Comparison of ENCODE assay signal across 19 cellular contexts in the genomic region with DNA sequence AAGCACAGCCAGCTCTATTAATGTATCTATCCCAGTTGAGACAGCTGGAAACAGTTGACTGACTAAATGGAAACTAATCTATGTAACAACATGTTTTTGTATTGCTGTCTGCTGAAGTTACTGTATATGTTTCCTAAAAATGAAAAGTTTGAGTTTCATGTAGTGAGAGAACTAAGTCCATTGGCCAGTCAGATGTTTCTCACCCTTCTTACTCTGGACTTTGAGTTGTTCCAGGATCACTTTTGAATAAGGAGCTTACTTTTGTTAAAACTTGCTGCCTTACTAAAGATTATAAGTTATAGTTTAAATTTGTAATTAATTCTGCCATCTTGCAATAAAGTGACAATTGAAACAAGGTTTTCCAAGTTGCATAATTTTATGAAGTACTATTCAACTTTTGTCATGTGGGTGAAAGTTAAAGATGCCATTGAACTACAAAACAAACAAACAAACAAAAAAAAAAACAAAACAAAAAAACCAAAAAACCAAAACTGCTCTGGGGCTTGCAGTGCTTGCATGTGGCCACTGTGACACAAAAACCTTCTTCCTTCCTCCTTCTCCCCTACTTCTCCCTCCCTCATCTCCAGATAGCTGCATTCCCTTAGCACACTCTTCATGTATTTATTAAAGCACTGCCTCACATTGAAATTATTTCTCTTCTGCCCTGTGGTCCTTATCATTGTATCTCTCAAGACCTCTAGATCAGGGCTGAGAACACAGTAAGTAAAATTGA. TPM values are rescaled to one million over a fixed set of nuclear protein-coding genes. Genes with fewer than 3 reads are reported as not detected.
DNase-seq lines count a peak whose midpoint lies in the region; ATAC-seq, FAIRE-seq and TF ChIP-seq lines count a peak whose summit lies in the region.
"Had no signal": no experiment of that assay in that cellular context is flagged by ENCODE, and none has a peak within 500 bp of the region (broad histone marks: within the 10 kb centered on the region; RNA-seq: fewer than 3 reads in every experiment).

No MANE protein-coding gene starts in this region.

- no peaks in the 10 kb centered on the region for H3K27me3 Mint-ChIP-seq in activated CD4-positive, alpha-beta memory T cell treated with anti-CD3 and anti-CD28 coated beads for 36 hours
- H3K27me3 Mint-ChIP-seq in activated CD4-positive, alpha-beta memory T cell treated with anti-CD3 and anti-CD28 coated beads, Interleukin-2, amount 10 ng/mL, durations not matched to agents 7 days and 5 days: no peaks in the 10 kb centered on the region
- H3K27me3 Mint-ChIP-seq: activated naive CD8-positive, alpha-beta T cell; stimulated activated naive B cell treated with anti-CD40 and anti-IgM and Interleukin-4, amounts not matched to agents 10 μg/mL and 1 μg/mL and 100 μg/mL, for 72 hours had no signal

- H3K4me3 ChIP-seq in K562 (no peak overlapping the region), osteoblast (ENCODE audit: insufficient read depth, low read length) (no peak overlapping the region), gastroesophageal sphincter (no peak overlapping the region)
- H3K4me3 ChIP-seq: hepatocyte, Peyer's patch had no signal

- H3K36me3 Mint-ChIP-seq in activated CD4-positive, alpha-beta memory T cell treated with anti-CD3 and anti-CD28 coated beads for 36 hours: peaks cover 9% of the 10 kb centered on the region
- peaks cover 16% of the 10 kb centered on the region for H3K36me3 Mint-ChIP-seq in activated CD4-positive, alpha-beta memory T cell treated with anti-CD3 and anti-CD28 coated beads, Interleukin-2, amount 10 ng/mL, durations not matched to agents 7 days and 5 days (ENCODE audit: low read depth)

- intact Hi-C loops in activated CD4-positive, alpha-beta memory T cell treated with anti-CD3 and anti-CD28 coated beads for 36 hours (cut with micrococcal nuclease): no loop called here
- intact Hi-C loops in K562 (cut with micrococcal nuclease): no loop called here

- H3K27me3 ChIP-seq in K562 (ENCODE audit: control insufficient read depth in 2 of 2, insufficient read depth in 2 of 2, low read length in 2 of 2) (no peaks in the 10 kb centered on the region), osteoblast (ENCODE audit: insufficient read depth, low read length) (no peaks in the 10 kb centered on the region), gastroesophageal sphincter (no peaks in the 10 kb centered on the region)
- H3K27me3 ChIP-seq: hepatocyte, Peyer's patch had no signal

- H3K79me2 ChIP-seq in K562 (ENCODE audit: control insufficient read depth, insufficient read depth, low read length): peaks cover 16% of the 10 kb centered on the region; the same call in 2 of the 3 replicates
- peaks cover 100% of the 10 kb centered on the region for H3K79me2 ChIP-seq in osteoblast (ENCODE audit: insufficient read depth, low read length)

- H3K4me2 ChIP-seq in K562 (ENCODE audit: insufficient read depth, low read length) (no peak overlapping the region), osteoblast (ENCODE audit: insufficient read depth, low read length) (no peak overlapping the region)
- H3K4me2 ChIP-seq: hepatocyte had no signal

- TF ChIP-seq POLR2A in K562 (conservative IDR thresholded peaks at IDR 0.05) (no peak), gastroesophageal sphincter (IDR thresholded peaks at IDR 0.05) (no peak)

- no peak for TF ChIP-seq RAD21 in K562 (CRISPR knock-in tag; conservative IDR thresholded peaks at IDR 0.05 in 1 of 2, IDR thresholded peaks at IDR 0.05 in 1 of 2)

- H3K9me3 ChIP-seq in K562 (replicated peaks; ENCODE audit: control insufficient read depth, insufficient read depth, low read depth, low read length) (no peaks in the 10 kb centered on the region), osteoblast (ENCODE audit: low read depth, low read length) (no peaks in the 10 kb centered on the region), gastroesophageal sphincter (no peaks in the 10 kb centered on the region)
- H3K9me3 ChIP-seq: Peyer's patch had no signal

- H3K4me3 Mint-ChIP-seq in activated CD4-positive, alpha-beta memory T cell treated with anti-CD3 and anti-CD28 coated beads for 36 hours: no peak overlapping the region
- no peak overlapping the region for H3K4me3 Mint-ChIP-seq in activated CD4-positive, alpha-beta memory T cell treated with anti-CD3 and anti-CD28 coated beads, Interleukin-2, amount 10 ng/mL, durations not matched to agents 7 days and 5 days
- H3K4me3 Mint-ChIP-seq: activated naive CD8-positive, alpha-beta T cell; stimulated activated naive B cell treated with anti-CD40 and anti-IgM and Interleukin-4, amounts not matched to agents 10 μg/mL and 1 μg/mL and 100 μg/mL, for 72 hours had no signal

- H3K9me3 Mint-ChIP-seq in activated CD4-positive, alpha-beta memory T cell treated with anti-CD3 and anti-CD28 coated beads for 36 hours: no peaks in the 10 kb centered on the region
- no peaks in the 10 kb centered on the region for H3K9me3 Mint-ChIP-seq in activated CD4-positive, alpha-beta memory T cell treated with anti-CD3 and anti-CD28 coated beads, Interleukin-2, amount 10 ng/mL, durations not matched to agents 7 days and 5 days

- peak overlapping the region; percentile 9 for H3K27ac Mint-ChIP-seq in activated CD4-positive, alpha-beta memory T cell treated with anti-CD3 and anti-CD28 coated beads for 36 hours
- H3K27ac Mint-ChIP-seq in activated CD4-positive, alpha-beta memory T cell treated with anti-CD3 and anti-CD28 coated beads, Interleukin-2, amount 10 ng/mL, durations not matched to agents 7 days and 5 days: no peak overlapping the region
- H3K27ac Mint-ChIP-seq: activated naive CD8-positive, alpha-beta T cell; stimulated activated naive B cell treated with anti-CD40 and anti-IgM and Interleukin-4, amounts not matched to agents 10 μg/mL and 1 μg/mL and 100 μg/mL, for 72 hours had no signal

- H3K27ac ChIP-seq in K562 (ENCODE audit: extremely low read depth, low read depth, low read length): no peak overlapping the region
- H3K27ac ChIP-seq in osteoblast (ENCODE audit: low read depth, low read length): no peak overlapping the region
- no peak overlapping the region for H3K27ac ChIP-seq in gastroesophageal sphincter
- H3K27ac ChIP-seq: hepatocyte, Peyer's patch had no signal

- BruUV-seq in K562 (replicated peaks; lab: Mats Ljungman, UMichigan): no TSS peak

- POLR2A ChIA-PET in activated CD4-positive, alpha-beta memory T cell treated with anti-CD3 and anti-CD28 coated beads for 36 hours (lab: Charles Lee): no interaction called here
- POLR2A ChIA-PET in activated CD4-positive, alpha-beta memory T cell treated with anti-CD3 and anti-CD28 coated beads, Interleukin-2, amount 10 ng/mL, durations not matched to agents 7 days and 5 days (lab: Charles Lee): interaction anchor here (1.2 to 1.3 kb wide), 2 partner anchors 14 to 147 kb away, joined by 4 to 5 read pairs; partner anchors contain the start of gene INTS6
- POLR2A ChIA-PET in K562 (lab: Yijun Ruan, JAX): no interaction called here

- H3K4me1 Mint-ChIP-seq in activated CD4-positive, alpha-beta memory T cell treated with anti-CD3 and anti-CD28 coated beads for 36 hours (ENCODE audit: low read depth): peaks cover 31% of the 10 kb centered on the region
- H3K4me1 Mint-ChIP-seq in activated CD4-positive, alpha-beta memory T cell treated with anti-CD3 and anti-CD28 coated beads, Interleukin-2, amount 10 ng/mL, durations not matched to agents 7 days and 5 days: peaks cover 11% of the 10 kb centered on the region

- TF ChIP-seq EP300 in K562 (IDR thresholded peaks at IDR 0.05; ENCODE audit: low read length): no peak
- TF ChIP-seq EP300 in gastroesophageal sphincter (IDR thresholded peaks at IDR 0.05): no peak

- H3K9ac ChIP-seq in K562 (ENCODE audit: insufficient read depth in 1 of 2, low read depth in 2 of 2, low read length in 2 of 2): no peak overlapping the region

- H2AFZ ChIP-seq in K562 (ENCODE audit: low read depth, low read length): no peak overlapping the region
- no peak overlapping the region for H2AFZ ChIP-seq in osteoblast (ENCODE audit: low read length)
- H2AFZ ChIP-seq: hepatocyte had no signal

- in situ Hi-C loops in K562 (cut with MboI): no loop called here

- H3K36me3 ChIP-seq in K562 (ENCODE audit: control insufficient read depth, insufficient read depth, low read length) (no peaks in the 10 kb centered on the region), osteoblast (ENCODE audit: insufficient read depth, low read length) (peaks cover 18% of the 10 kb centered on the region), gastroesophageal sphincter (no peaks in the 10 kb centered on the region)
- H3K36me3 ChIP-seq: Peyer's patch had no signal

- no peaks in the 10 kb centered on the region for H3K9me1 ChIP-seq in K562 (ENCODE audit: control insufficient read depth, insufficient read depth, low read length)

- FAIRE-seq in K562 (lab: Jason Lieb, UNC): no peak
- FAIRE-seq: bronchial epithelial cell had no signal

- peaks cover 0 to 13% of the 10 kb centered on the region in 2 experiments; a peak in 3 of 5 replicates for H3K4me1 ChIP-seq in K562 (replicated peaks in 1 of 2; ENCODE audit: control insufficient read depth in 2 of 2, insufficient read depth in 2 of 2, low read length in 2 of 2)
- no peaks in the 10 kb centered on the region for H3K4me1 ChIP-seq in osteoblast (ENCODE audit: insufficient read depth, low read length)
- peaks cover 0 to 5% (median 0%) of the 10 kb centered on the region in 3 donors for H3K4me1 ChIP-seq in gastroesophageal sphincter

- DNase-seq in activated CD4-positive, alpha-beta memory T cell treated with anti-CD3 and anti-CD28 coated beads for 36 hours: no peak
- DNase-seq in activated CD4-positive, alpha-beta memory T cell treated with anti-CD3 and anti-CD28 coated beads, Interleukin-2, amount 10 ng/mL, durations not matched to agents 7 days and 5 days: no peak
- DNase-seq in Kasumi-1 (lab: John Stamatoyannopoulos, UW) (peak; percentile 35 to 52), K562 (ENCODE audit: extremely low read depth in 1 of 4, low spot score in 3 of 4) (peak in 2 of 4 experiments; percentile 6 to 9), osteoblast (ENCODE audit: insufficient read length, low spot score, missing footprints) (no peak), cerebellar cortex (ENCODE audit: low spot score) (no peak)
- no peak for DNase-seq in stimulated activated naive CD8-positive, alpha-beta T cell treated with anti-CD3 and anti-CD28 coated beads, Interleukin-15, Interleukin-2, amounts not matched to agents 100 U/mL and 50 U/mL, for 24 hours
- DNase-seq: activated CD4-positive, CD25-positive, alpha-beta regulatory T cell; Calu3; kidney glomerular epithelial cell; NCI-H187 treated with DMSO at 0.1 percent for 48 hours; NCI-H524; Peyer's patch; posterior cingulate gyrus; stimulated activated naive B cell treated with anti-CD40 and anti-IgM and Interleukin-4, amounts not matched to agents 10 μg/mL and 1 μg/mL and 100 μg/mL, for 72 hours had no signal

- CTCF ChIA-PET in activated CD4-positive, alpha-beta memory T cell treated with anti-CD3 and anti-CD28 coated beads for 36 hours (lab: Charles Lee): interaction anchor here (0.7 kb wide), 1 partner anchor 191 kb away, joined by 3 read pairs; no protein-coding TSS in a partner anchor
- CTCF ChIA-PET in activated CD4-positive, alpha-beta memory T cell treated with anti-CD3 and anti-CD28 coated beads, Interleukin-2, amount 10 ng/mL, durations not matched to agents 7 days and 5 days (lab: Charles Lee): interaction anchor here (0.5 to 1.3 kb wide), 4 partner anchors 16 to 313 kb away, joined by 3 read pairs; no protein-coding TSS in a partner anchor
- CTCF ChIA-PET in K562 (lab: Yijun Ruan, JAX; ENCODE audit: low intra/inter-chr PET ratio): no interaction called here

- ATAC-seq in K562: 0 out of 3 replicates have a peak, but pooled peaks have one; percentile 42
- ATAC-seq in stimulated activated naive CD8-positive, alpha-beta T cell treated with anti-CD3 and anti-CD28 coated beads, Interleukin-15, Interleukin-2, amounts not matched to agents 100 U/mL and 50 U/mL, for 24 hours: no peak
- ATAC-seq in gastroesophageal sphincter: no peak
- ATAC-seq: stimulated activated naive B cell treated with anti-CD40 and anti-IgM and Interleukin-4, amounts not matched to agents 10 μg/mL and 1 μg/mL and 100 μg/mL, for 72 hours had no signal

- H4K20me1 ChIP-seq in K562 (replicated peaks; ENCODE audit: control insufficient read depth, insufficient read depth, low read length): no peaks in the 10 kb centered on the region
- H4K20me1 ChIP-seq in osteoblast (ENCODE audit: insufficient read depth, low read length): no peaks in the 10 kb centered on the region

- TF ChIP-seq CTCF in K562 (IDR thresholded peaks at IDR 0.05 in 2 of 3, conservative IDR thresholded peaks at IDR 0.05 in 1 of 3; ENCODE audit: insufficient read depth in 2 of 3, low read depth in 1 of 3, low read length in 3 of 3): no peak
- TF ChIP-seq CTCF in osteoblast (IDR thresholded peaks at IDR 0.05; ENCODE audit: extremely low read depth, low read depth, low read length): peak; percentile 8
- no peak for TF ChIP-seq CTCF in gastroesophageal sphincter (IDR thresholded peaks at IDR 0.05)

RNA-seq across cellular contexts. Expression of gene WDFY2, which starts 15.3 kb away (rescaled TPM):
- total RNA-seq in activated CD4-positive, alpha-beta memory T cell treated with anti-CD3 and anti-CD28 coated beads for 36 hours: 10 to 100 TPM in 1 of 2 experiments, 1 to 10 TPM in 1; 9.3 to 11.2 TPM
- total RNA-seq in activated CD4-positive, alpha-beta memory T cell treated with anti-CD3 and anti-CD28 coated beads, Interleukin-2, amount 10 ng/mL, durations not matched to agents 7 days and 5 days: 10 to 100 TPM; 12.2 to 14.1 TPM
- 13.0 and 31.2 TPM in 2 replicates for total RNA-seq in K562 (2011; cell fraction: chromatin; rRNA removed; ENCODE audit: low replicate concordance)
- 9.2 and 10.9 TPM in 2 replicates for total RNA-seq in K562 (2011; cell fraction: nucleolus; rRNA removed)
- 20.1 and 30.6 TPM in 2 replicates for total RNA-seq in K562 (2011; cell fraction: nucleoplasm; rRNA removed)
- total RNA-seq in K562 (2014; rRNA removed): 3.5 and 4.4 TPM in 2 replicates
- 4.4 and 5.2 TPM in 2 replicates for total RNA-seq in K562 (2014; rRNA removed; fragmentation: Illumina TruSeq; extraction: Trizol)
- 5.1 and 5.7 TPM in 2 replicates for total RNA-seq in K562 (2015; rRNA removed; fragmentation: Illumina TruSeq; extraction: Trizol)
- 6.4 and 7.1 TPM in 2 replicates for total RNA-seq in K562 (2021)
- 4.7 and 4.9 TPM in 2 replicates for polyA plus RNA-seq in K562 (2011; rRNA removed)
- polyA plus RNA-seq in K562 (2011; cell fraction: cytosol; rRNA removed): 1.6 and 3.0 TPM in 2 replicates
- polyA plus RNA-seq in K562 (2011; cell fraction: nucleus; rRNA removed): 12.4 and 14.2 TPM in 2 replicates
- polyA plus RNA-seq in K562 (2012): 4.0 and 10.5 TPM in 2 replicates
- polyA plus RNA-seq in K562 (2014; fragmentation: Illumina TruSeq; extraction: Trizol): 3.5 and 4.6 TPM in 2 replicates
- polyA plus RNA-seq in K562 (2014; fragmentation: Nextera tagmentation; extraction: Ambion mirVana): 1 to 10 TPM in 1 of 2 experiments, under 1 TPM in 1; 0.66 to 1.1 TPM
- 3.7 and 4.4 TPM in 2 replicates for polyA plus RNA-seq in K562 (2014; rRNA removed)
- 9.8 and 11.9 TPM in 2 replicates for polyA minus RNA-seq in K562 (2011; rRNA and poly(A)+ RNA removed)
- 1.9 and 2.0 TPM in 2 replicates for polyA minus RNA-seq in K562 (2011; cell fraction: cytosol; rRNA and poly(A)+ RNA removed)
- polyA minus RNA-seq in K562 (2011; cell fraction: nucleus; rRNA and poly(A)+ RNA removed): 14.3 and 18.1 TPM in 2 replicates
- total RNA-seq in osteoblast: 11.2 and 11.9 TPM in 2 replicates
- total RNA-seq in gastroesophageal sphincter: 10 to 100 TPM in 2 of 4 donors, 1 to 10 TPM in 2; 5.2 to 11.5 (median 8.5) TPM

Comparison
In these comparisons a context has a peak if more than half of its experiments do, and no peak if none do; other contexts are left out.
1. DNase-seq: peak in Kasumi-1 (2 of 2); none in activated CD4-positive, alpha-beta memory T cell treated with anti-CD3 and anti-CD28 coated beads for 36 hours (single experiment), activated CD4-positive, alpha-beta memory T cell treated with anti-CD3 and anti-CD28 coated beads, Interleukin-2, amount 10 ng/mL, durations not matched to agents 7 days and 5 days (single experiment), osteoblast (single experiment), stimulated activated naive CD8-positive, alpha-beta T cell treated with anti-CD3 and anti-CD28 coated beads, Interleukin-15, Interleukin-2, amounts not matched to agents 100 U/mL and 50 U/mL, for 24 hours (single experiment) and cerebellar cortex (single experiment).